In genomic region chr6:1386310-1386709, GRCh38 we compare ENCODE assay signal across 23 cellular contexts. TPM values are rescaled to one million over a fixed set of nuclear protein-coding genes. Genes with fewer than 3 reads are reported as not detected.
DNase-seq lines count a peak whose midpoint lies in the region; ATAC-seq and TF ChIP-seq lines count a peak whose summit lies in the region.
"Had no signal": no experiment of that assay in that cellular context is flagged by ENCODE, and none has a peak within 500 bp of the region (broad histone marks: within the 10 kb centered on the region; RNA-seq: fewer than 3 reads in every experiment).

No MANE protein-coding gene starts in this region.

- H3K9ac ChIP-seq in duodenal mucosa (ENCODE audit: low read depth in 1 of 2, low read length in 2 of 2) = no peak overlapping the region

- H4K20me1 ChIP-seq in hepatocyte (ENCODE audit: insufficient read depth, poor library complexity, severe bottlenecking) (peaks cover 5% of the 10 kb centered on the region), osteoblast (ENCODE audit: insufficient read depth, low read length) (no peaks in the 10 kb centered on the region)

- H3K9me2 ChIP-seq in hepatocyte (replicated peaks; ENCODE audit: insufficient read depth) = no peaks in the 10 kb centered on the region

- H3K4me2 ChIP-seq in hepatocyte (peak overlapping the region; percentile 96), osteoblast (ENCODE audit: insufficient read depth, low read length) (no peak overlapping the region)

- no peaks in the 10 kb centered on the region for H3K36me3 ChIP-seq in duodenal mucosa (ENCODE audit: control insufficient read depth in 1 of 2, insufficient read depth in 2 of 2, low read length in 2 of 2)
- no peaks in the 10 kb centered on the region for H3K36me3 ChIP-seq in hepatocyte (replicated peaks; ENCODE audit: insufficient read depth, low read depth)
- no peaks in the 10 kb centered on the region for H3K36me3 ChIP-seq in osteoblast (ENCODE audit: insufficient read depth, low read length)
- H3K36me3 ChIP-seq: HAP-1, MG63 had no signal

- H3K27ac ChIP-seq in duodenal mucosa (ENCODE audit: low read depth, low read length) (peak overlapping the region; percentile 31), hepatocyte (peak overlapping the region; percentile 94), osteoblast (ENCODE audit: low read depth, low read length) (no peak overlapping the region)
- H3K27ac ChIP-seq: 22Rv1, C4-2B, HL-60 had no signal

- no peak for ATAC-seq in GM21737 (IDR thresholded peaks at IDR 0.05; ENCODE audit: unreplicated experiment)

- DNase-seq in GM13976 (ENCODE audit: low spot score) (peak; percentile 20), hepatocyte (ENCODE audit: low spot score) (no peak), osteoblast (ENCODE audit: insufficient read length, low spot score, missing footprints) (peak; percentile 80), mucosa of gallbladder (ENCODE audit: low spot score) (no peak), DMS79 (lab: John Stamatoyannopoulos, UW) (no peak), NCI-H524 treated with DMSO at 0.1 percent for 48 hours (lab: John Stamatoyannopoulos, UW) (no peak)
- DNase-seq: AML-193, DND-41, Karpas-422, MG63, NCI-H1092, NCI-H146, NCI-H2081, NCI-H82, SHP77 had no signal

- H2AFZ ChIP-seq in hepatocyte = no peak overlapping the region
- no peak overlapping the region for H2AFZ ChIP-seq in osteoblast (ENCODE audit: low read length)

- H3K79me2 ChIP-seq in hepatocyte (peaks cover 49% of the 10 kb centered on the region), osteoblast (ENCODE audit: insufficient read depth, low read length) (peaks cover 5% of the 10 kb centered on the region)

- H3K27me3 ChIP-seq in duodenal mucosa (ENCODE audit: control insufficient read depth in 1 of 2, insufficient read depth in 2 of 2, low read length in 2 of 2) (peaks cover 66 to 72% of the 10 kb centered on the region in 2 donors), hepatocyte (peaks cover 90% of the 10 kb centered on the region), osteoblast (ENCODE audit: insufficient read depth, low read length) (peaks cover 58% of the 10 kb centered on the region)
- H3K27me3 ChIP-seq: MG63 had no signal

- TF ChIP-seq CTCF in GM13976 (IDR thresholded peaks at IDR 0.05; ENCODE audit: borderline replicate concordance, control extremely low read depth, extremely low read depth, insufficient read depth, missing control alignments) (no peak), hepatocyte (IDR thresholded peaks at IDR 0.05; ENCODE audit: poor library complexity) (no peak), osteoblast (IDR thresholded peaks at IDR 0.05; ENCODE audit: extremely low read depth, low read depth, low read length) (no peak)

- H3K4me3 ChIP-seq in duodenal mucosa (ENCODE audit: low read depth in 1 of 2, low read length in 2 of 2) = no peak overlapping the region
- peak overlapping the region; percentile 3 for H3K4me3 ChIP-seq in hepatocyte
- no peak overlapping the region for H3K4me3 ChIP-seq in osteoblast (ENCODE audit: insufficient read depth, low read length)
- H3K4me3 ChIP-seq: HAP-1, MG63 had no signal

- no peaks in the 10 kb centered on the region for H3K9me3 ChIP-seq in duodenal mucosa (ENCODE audit: control insufficient read depth in 1 of 2, low read length in 2 of 2)
- H3K9me3 ChIP-seq in hepatocyte (ENCODE audit: low read depth) = no peaks in the 10 kb centered on the region
- H3K9me3 ChIP-seq in osteoblast (ENCODE audit: low read depth, low read length) = no peaks in the 10 kb centered on the region
- H3K9me3 ChIP-seq: HAP-1, MG63 had no signal

- in situ Hi-C loops in GM13976 (cut with MboI; ENCODE audit: low sequenced_read_pairs, unreplicated experiment) = loop anchor here (25.0 kb wide), 1 partner anchor 799 kb away; no protein-coding TSS in a partner anchor

- WGBS in hepatocyte (ENCODE audit: low lambda C conversion rate, missing lambda C conversion rate) = 50% methylated on average over 4 of the region's 4 CpGs

- H3K4me1 ChIP-seq in duodenal mucosa (ENCODE audit: control insufficient read depth in 1 of 2, insufficient read depth in 2 of 2, low read length in 2 of 2) (no peaks in the 10 kb centered on the region), hepatocyte (ENCODE audit: insufficient read depth) (peaks cover 27% of the 10 kb centered on the region), osteoblast (ENCODE audit: insufficient read depth, low read length) (no peaks in the 10 kb centered on the region)

RNA-seq across cellular contexts. Expression of gene FOXF2, which starts 3.1 kb away (rescaled TPM):
- total RNA-seq in hepatocyte = 18.0 and 28.0 TPM in 2 replicates
- 24.9 and 31.5 TPM in 2 replicates for polyA plus RNA-seq in hepatocyte
- 1.1 and 2.1 TPM in 2 replicates for total RNA-seq in osteoblast
- total RNA-seq in mucosa of gallbladder = 3.6 TPM
- total RNA-seq: G401 had no signal
- polyA plus RNA-seq: IgD-negative memory B cell had no signal

Comparison
In these comparisons a context has a peak if more than half of its experiments do, and no peak if none do; other contexts are left out.
1. DNase-seq: peak in GM13976 (single experiment) and osteoblast (single experiment); none in hepatocyte (single experiment), mucosa of gallbladder (single experiment), DMS79 (single experiment) and NCI-H524 treated with DMSO at 0.1 percent for 48 hours (single experiment).